ENCODE assay signal across 1 cellular context in genomic region chr12:108614639-108615038, GRCh38.
TF ChIP-seq lines count a peak whose summit lies in the region.

No MANE protein-coding gene starts in this region.

TF ChIP-seq in A549, 52 proteins besides CTCF, POLR2A, EP300 and RAD21:
- TF ChIP-seq ZFP36 (IDR thresholded peaks at IDR 0.05; ENCODE audit: borderline replicate concordance, partially characterized antibody) (peak; percentile 31), EHMT2 (IDR thresholded peaks at IDR 0.05; ENCODE audit: low read depth) (no peak)
